In the genomic region with DNA sequence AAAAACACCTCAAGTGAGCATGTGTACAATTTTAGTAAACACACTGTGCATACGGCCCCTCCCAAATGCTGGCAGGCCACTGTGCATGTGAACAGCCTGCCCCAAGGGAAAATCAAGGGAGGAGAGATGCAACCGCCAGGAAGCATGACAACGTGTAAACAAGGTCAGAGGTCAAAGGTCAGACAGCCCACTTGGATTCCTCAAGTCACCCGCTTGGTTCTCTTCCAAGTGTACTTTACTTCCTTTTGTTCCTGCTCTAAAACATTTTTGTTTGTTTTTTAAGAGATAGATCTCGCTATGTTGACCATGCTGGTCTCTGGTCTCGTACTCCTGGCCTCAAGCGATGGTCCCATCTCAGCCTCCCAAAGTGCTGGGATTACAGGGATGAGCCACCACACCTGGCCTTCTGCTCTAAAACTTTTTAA, we compare ENCODE assay signal across 18 cellular contexts.
DNase-seq lines count a peak whose midpoint lies in the region; ATAC-seq, FAIRE-seq and TF ChIP-seq lines count a peak whose summit lies in the region.
"Had no signal": no experiment of that assay in that cellular context is flagged by ENCODE, and none has a peak within 500 bp of the region (broad histone marks: within the 10 kb centered on the region; RNA-seq: fewer than 3 reads in every experiment).

No MANE protein-coding gene starts in this region.

- no peak overlapping the region for H2BK12ac ChIP-seq in trophoblast cell (ENCODE audit: low read length)

- H3K27ac ChIP-seq in left lung (no peak overlapping the region), trophoblast cell (ENCODE audit: low read depth, low read length) (peak overlapping the region; percentile 36)
- H3K27ac ChIP-seq: A549, KMS-11, Peyer's patch had no signal

- no peak overlapping the region for H4K91ac ChIP-seq in trophoblast cell (ENCODE audit: low read depth, low read length)

- intact Hi-C loops in left lung (cut with DNase I): no loop called here

- H3K4me3 ChIP-seq in NB4 (ENCODE audit: low read depth, low read length): no peak overlapping the region
- no peak overlapping the region for H3K4me3 ChIP-seq in left lung
- no peak overlapping the region for H3K4me3 ChIP-seq in trophoblast cell (ENCODE audit: low read depth, low read length)
- H3K4me3 ChIP-seq: A549, Peyer's patch had no signal

- no peak overlapping the region for H3K14ac ChIP-seq in trophoblast cell (ENCODE audit: low read length)

- no peak overlapping the region for H2AK5ac ChIP-seq in trophoblast cell (ENCODE audit: low read length)

- H3K4ac ChIP-seq in trophoblast cell (ENCODE audit: low read depth, low read length): no peak overlapping the region

- WGBS in trophoblast cell (ENCODE audit: extremely low coverage, insufficient coverage, insufficient read length): no CpG with 5 or more reads among the region's 7 CpGs

- TF ChIP-seq POLR2A in NB4 (IDR thresholded peaks at IDR 0.05; ENCODE audit: extremely low read depth, insufficient read length): no peak

- H2BK5ac ChIP-seq in trophoblast cell (ENCODE audit: low read depth, low read length, poor library complexity): no peak overlapping the region

- FAIRE-seq in urothelium cell line (lab: Jason Lieb, UNC): no peak
- FAIRE-seq: A549, H1 had no signal

- H3K4me1 ChIP-seq in left lung (no peaks in the 10 kb centered on the region), trophoblast cell (ENCODE audit: control insufficient read depth in 1 of 2, insufficient read depth in 2 of 2, low read length in 2 of 2) (peaks cover 23 to 28% of the 10 kb centered on the region in 2 experiments)
- H3K4me1 ChIP-seq: Peyer's patch had no signal

- H3K9ac ChIP-seq in trophoblast cell (ENCODE audit: low read length): no peak overlapping the region
- H3K9ac ChIP-seq: KMS-11 had no signal

- no peak overlapping the region for H4K8ac ChIP-seq in trophoblast cell (ENCODE audit: low read depth, low read length)

- H3K27me3 ChIP-seq in left lung (peaks cover 0 to 8% of the 10 kb centered on the region in 2 donors), trophoblast cell (ENCODE audit: insufficient read depth, low read length) (no peaks in the 10 kb centered on the region)
- H3K27me3 ChIP-seq: Peyer's patch had no signal

- no peak overlapping the region for H3K23ac ChIP-seq in trophoblast cell (ENCODE audit: low read length)

- H4K12ac ChIP-seq in trophoblast cell (ENCODE audit: low read depth, low read length): no peak overlapping the region

- no peak overlapping the region for H3K18ac ChIP-seq in trophoblast cell (ENCODE audit: low read length)

- no peaks in the 10 kb centered on the region for H3K79me2 ChIP-seq in trophoblast cell (ENCODE audit: control insufficient read depth, insufficient read depth, low read length, poor library complexity)

- no peak overlapping the region for H3K4me2 ChIP-seq in trophoblast cell (ENCODE audit: low read length)
- H3K4me2 ChIP-seq: A549, KMS-11 had no signal

- H2BK120ac ChIP-seq in trophoblast cell (ENCODE audit: insufficient read depth, low read length, poor library complexity): no peak overlapping the region

- DNase-seq in NCI-H2196 (lab: John Stamatoyannopoulos, UW; ENCODE audit: unreplicated experiment): peak; percentile 17
- no peak for DNase-seq in NCI-H2196 treated with DMSO at 0.1 percent for 48 hours (lab: John Stamatoyannopoulos, UW; ENCODE audit: unreplicated experiment)
- DNase-seq in NB4 (ENCODE audit: low read depth): peak; percentile 8
- no peak for DNase-seq in left lung
- DNase-seq in trophoblast cell: peak; percentile 27 to 72
- no peak for DNase-seq in activated CD4-positive, alpha-beta T cell treated with anti-CD3 and anti-CD28 coated beads, Interleukin-2, amount 50 U/mL, for 48 hours
- no peak for DNase-seq in urothelium cell line (ENCODE audit: low spot score)
- DNase-seq: CD4-positive, alpha-beta T cell; DND-41; HFFc6; NCI-H2029; NCI-H774; Peyer's patch; SHP77 had no signal

- no peaks in the 10 kb centered on the region for H3K36me3 ChIP-seq in left lung
- H3K36me3 ChIP-seq in trophoblast cell (ENCODE audit: control insufficient read depth in 1 of 2, insufficient read depth in 2 of 2, low read length in 2 of 2): no peaks in the 10 kb centered on the region
- H3K36me3 ChIP-seq: Peyer's patch had no signal

- ATAC-seq in left lung (peak; percentile 55), GM21447 (IDR thresholded peaks at IDR 0.05; ENCODE audit: unreplicated experiment) (no peak)
- ATAC-seq: A549 had no signal

- no peak for TF ChIP-seq CTCF in NB4 (IDR thresholded peaks at IDR 0.05; ENCODE audit: low read depth, low read length)
- no peak for TF ChIP-seq CTCF in left lung (IDR thresholded peaks at IDR 0.05)

- no peak overlapping the region for H2AFZ ChIP-seq in trophoblast cell (ENCODE audit: insufficient read depth, low read length, poor library complexity)

- H3K9me3 ChIP-seq in left lung: no peaks in the 10 kb centered on the region
- no peaks in the 10 kb centered on the region for H3K9me3 ChIP-seq in trophoblast cell (ENCODE audit: insufficient read depth, low read depth, low read length)
- H3K9me3 ChIP-seq: A549, Peyer's patch had no signal

- peaks cover 11% of the 10 kb centered on the region for H3K79me1 ChIP-seq in trophoblast cell (ENCODE audit: low read length)

Comparison
In these comparisons a context has a peak if more than half of its experiments do, and no peak if none do; other contexts are left out.
1. DNase-seq: peak in NCI-H2196 (single experiment), NB4 (single experiment) and trophoblast cell (2 of 2); none in NCI-H2196 treated with DMSO at 0.1 percent for 48 hours (single experiment), left lung (0 of 2), activated CD4-positive, alpha-beta T cell treated with anti-CD3 and anti-CD28 coated beads, Interleukin-2, amount 50 U/mL, for 48 hours (0 of 2) and urothelium cell line (single experiment).